9 cellular contexts compared by ENCODE assay signal in the genomic region with DNA sequence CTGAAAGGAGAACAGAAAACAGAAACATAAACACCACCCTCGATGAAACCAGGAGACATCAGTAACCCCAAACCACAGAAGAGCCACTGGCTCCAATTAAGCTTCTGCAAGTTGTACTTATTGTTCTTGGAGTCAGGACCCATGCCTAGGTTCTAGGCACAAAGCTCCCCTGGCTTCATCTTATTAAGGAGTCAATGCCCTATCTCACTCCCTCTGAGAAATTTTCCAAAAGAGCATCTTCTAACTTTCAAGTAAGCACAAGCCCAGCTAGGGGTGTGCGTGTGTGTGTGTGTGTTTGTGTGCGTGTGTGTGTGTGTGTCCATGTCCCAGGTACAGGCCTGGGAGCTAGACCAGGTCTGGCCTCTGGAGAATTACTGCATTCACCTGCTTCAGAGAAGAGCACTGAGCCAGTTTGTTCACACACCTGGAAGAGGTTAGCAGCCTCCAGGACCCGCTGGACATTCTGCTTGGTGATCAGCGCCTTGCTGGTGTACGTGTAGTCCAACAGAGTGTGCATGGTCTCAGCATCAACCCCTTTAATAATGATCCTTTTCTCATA. TPM values are rescaled to one million over a fixed set of nuclear protein-coding genes. Genes with fewer than 3 reads are reported as not detected.
DNase-seq lines count a peak whose midpoint lies in the region; ATAC-seq and TF ChIP-seq lines count a peak whose summit lies in the region.
"Had no signal": no experiment of that assay in that cellular context is flagged by ENCODE, and none has a peak within 500 bp of the region (broad histone marks: within the 10 kb centered on the region; RNA-seq: fewer than 3 reads in every experiment).

No MANE protein-coding gene starts in this region.

- WGBS in trophoblast cell (ENCODE audit: extremely low coverage, insufficient coverage, insufficient read length) = no CpG with 5 or more reads among the region's 6 CpGs

- POLR2A ChIA-PET in GM10248 (lab: Yijun Ruan, JAX) = interaction anchor here (1.0 kb wide), 1 partner anchor 9 kb away, joined by 3 read pairs; no protein-coding TSS in a partner anchor

- H4K91ac ChIP-seq in trophoblast cell (ENCODE audit: low read depth, low read length) = no peak overlapping the region

- CTCF ChIA-PET in GM10248 (lab: Yijun Ruan, JAX) = interaction anchor here (0.7 to 2.8 kb wide), 13 partner anchors 9 to 240 kb away, joined by 3 to 12 read pairs (median 5); no protein-coding TSS in a partner anchor

- no peak overlapping the region for H2AK5ac ChIP-seq in trophoblast cell (ENCODE audit: low read length)

- no peak overlapping the region for H4K12ac ChIP-seq in trophoblast cell (ENCODE audit: low read depth, low read length)

- H3K79me1 ChIP-seq in trophoblast cell (ENCODE audit: low read length) = no peaks in the 10 kb centered on the region

- no peaks in the 10 kb centered on the region for H3K4me1 ChIP-seq in trophoblast cell (ENCODE audit: control insufficient read depth in 1 of 2, insufficient read depth in 2 of 2, low read length in 2 of 2)

- H3K9ac ChIP-seq in trophoblast cell (ENCODE audit: low read length) = no peak overlapping the region

- no peak overlapping the region for H3K4ac ChIP-seq in trophoblast cell (ENCODE audit: low read depth, low read length)

- H3K4me3 Mint-ChIP-seq in activated T-helper 2 cell treated with anti-CD3 and anti-CD28 coated beads, Interferon-gamma antibody, Interleukin-2, Interleukin-4, amounts not matched to agents 10 μg/mL and 5 μg/mL and 100 μg/mL, durations not matched to agents 14 hours and 24 hours and 36 hours (ENCODE audit: low read depth) = peak overlapping the region; percentile 31

- H2BK5ac ChIP-seq in trophoblast cell (ENCODE audit: low read depth, low read length, poor library complexity) = no peak overlapping the region

- no peaks in the 10 kb centered on the region for H3K9me3 ChIP-seq in trophoblast cell (ENCODE audit: insufficient read depth, low read depth, low read length)

- intact Hi-C loops in activated T-helper 2 cell treated with anti-CD3 and anti-CD28 coated beads, Interferon-gamma antibody, Interleukin-2, Interleukin-4, amounts not matched to agents 10 μg/mL and 5 μg/mL and 100 μg/mL, durations not matched to agents 14 hours and 24 hours and 36 hours (cut with micrococcal nuclease) = loop anchor here (1.0 kb wide), 2 partner anchors 9 to 27 kb away; no protein-coding TSS in a partner anchor

- peak overlapping the region; percentile 64 for H3K27ac Mint-ChIP-seq in activated T-helper 2 cell treated with anti-CD3 and anti-CD28 coated beads, Interferon-gamma antibody, Interleukin-2, Interleukin-4, amounts not matched to agents 10 μg/mL and 5 μg/mL and 100 μg/mL, durations not matched to agents 14 hours and 24 hours and 36 hours

- H4K8ac ChIP-seq in trophoblast cell (ENCODE audit: low read depth, low read length) = no peak overlapping the region

- H3K4me1 Mint-ChIP-seq in activated T-helper 2 cell treated with anti-CD3 and anti-CD28 coated beads, Interferon-gamma antibody, Interleukin-2, Interleukin-4, amounts not matched to agents 10 μg/mL and 5 μg/mL and 100 μg/mL, durations not matched to agents 14 hours and 24 hours and 36 hours (ENCODE audit: low read depth) = peaks cover 40% of the 10 kb centered on the region

- in situ Hi-C loops in brain microvascular endothelial cell (cut with HindIII; ENCODE audit: low pct_ligation_motif_present, low sequenced_read_pairs) = no loop called here

- no peak overlapping the region for H3K23ac ChIP-seq in trophoblast cell (ENCODE audit: low read length)

- H2AFZ ChIP-seq in trophoblast cell (ENCODE audit: insufficient read depth, low read length, poor library complexity) = no peak overlapping the region

- no peak overlapping the region for H2BK120ac ChIP-seq in trophoblast cell (ENCODE audit: insufficient read depth, low read length, poor library complexity)

- peaks cover 4% of the 10 kb centered on the region for H3K9me3 Mint-ChIP-seq in activated T-helper 2 cell treated with anti-CD3 and anti-CD28 coated beads, Interferon-gamma antibody, Interleukin-2, Interleukin-4, amounts not matched to agents 10 μg/mL and 5 μg/mL and 100 μg/mL, durations not matched to agents 14 hours and 24 hours and 36 hours

- DNase-seq in GM10248 (ENCODE audit: extremely low spot score) = peak; percentile 73
- no peak for DNase-seq in activated T-helper 2 cell treated with anti-CD3 and anti-CD28 coated beads, Interferon-gamma antibody, Interleukin-2, Interleukin-4, amounts not matched to agents 10 μg/mL and 5 μg/mL and 100 μg/mL, durations not matched to agents 14 hours and 24 hours and 36 hours (ENCODE audit: low spot score)
- DNase-seq in SK-N-DZ (ENCODE audit: low spot score) = no peak
- no peak for DNase-seq in EL
- no peak for DNase-seq in trophoblast cell
- DNase-seq in brain microvascular endothelial cell = no peak
- DNase-seq: aorta had no signal

- ATAC-seq in GM19467 (IDR thresholded peaks at IDR 0.05; ENCODE audit: unreplicated experiment) (peak; percentile 89), HG03280 (IDR thresholded peaks at IDR 0.05; ENCODE audit: unreplicated experiment) (peak; percentile 85)

- H3K27ac ChIP-seq in trophoblast cell (ENCODE audit: low read depth, low read length) = no peak overlapping the region
- no peak overlapping the region for H3K27ac ChIP-seq in brain microvascular endothelial cell

- no peaks in the 10 kb centered on the region for H3K79me2 ChIP-seq in trophoblast cell (ENCODE audit: control insufficient read depth, insufficient read depth, low read length, poor library complexity)

- no peak overlapping the region for H3K14ac ChIP-seq in trophoblast cell (ENCODE audit: low read length)

- H3K27me3 ChIP-seq in trophoblast cell (ENCODE audit: insufficient read depth, low read length) (no peaks in the 10 kb centered on the region), brain microvascular endothelial cell (replicated peaks) (peaks cover 2% of the 10 kb centered on the region)

- H3K4me2 ChIP-seq in trophoblast cell (ENCODE audit: low read length) = no peak overlapping the region

- H2BK12ac ChIP-seq in trophoblast cell (ENCODE audit: low read length) = no peak overlapping the region

- peaks cover 74% of the 10 kb centered on the region for H3K36me3 Mint-ChIP-seq in activated T-helper 2 cell treated with anti-CD3 and anti-CD28 coated beads, Interferon-gamma antibody, Interleukin-2, Interleukin-4, amounts not matched to agents 10 μg/mL and 5 μg/mL and 100 μg/mL, durations not matched to agents 14 hours and 24 hours and 36 hours (ENCODE audit: low read depth)

- TF ChIP-seq CTCF in GM10248 (IDR thresholded peaks at IDR 0.05; ENCODE audit: control extremely low read depth, extremely low read depth, low read depth, missing control alignments) = no peak
- no peak for TF ChIP-seq CTCF in brain microvascular endothelial cell (IDR thresholded peaks at IDR 0.05; ENCODE audit: low read depth, low read length, missing control alignments)

- H3K36me3 ChIP-seq in trophoblast cell (ENCODE audit: control insufficient read depth in 1 of 2, insufficient read depth in 2 of 2, low read length in 2 of 2) (no peaks in the 10 kb centered on the region), brain microvascular endothelial cell (replicated peaks) (no peaks in the 10 kb centered on the region)

- H3K4me3 ChIP-seq in trophoblast cell (ENCODE audit: low read depth, low read length) = no peak overlapping the region
- no peak overlapping the region for H3K4me3 ChIP-seq in brain microvascular endothelial cell (ENCODE audit: low read depth, low read length)

- no peaks in the 10 kb centered on the region for H3K27me3 Mint-ChIP-seq in activated T-helper 2 cell treated with anti-CD3 and anti-CD28 coated beads, Interferon-gamma antibody, Interleukin-2, Interleukin-4, amounts not matched to agents 10 μg/mL and 5 μg/mL and 100 μg/mL, durations not matched to agents 14 hours and 24 hours and 36 hours (ENCODE audit: low read depth)

- H3K18ac ChIP-seq in trophoblast cell (ENCODE audit: low read length) = no peak overlapping the region

RNA-seq across cellular contexts. Expression of a gene that starts 28.0 kb away (rescaled TPM):
- total RNA-seq in activated T-helper 2 cell treated with anti-CD3 and anti-CD28 coated beads, Interferon-gamma antibody, Interleukin-2, Interleukin-4, amounts not matched to agents 10 μg/mL and 5 μg/mL and 100 μg/mL, durations not matched to agents 14 hours and 24 hours and 36 hours = 29.5 and 29.7 TPM in 2 replicates
- not detected in 2 replicates for polyA plus RNA-seq in SK-N-DZ (2014; cell fraction: cytosol; rRNA removed)
- 0.18 TPM in 1 of 2 replicates, not detected in the other for polyA plus RNA-seq in SK-N-DZ (2014; cell fraction: nucleus; rRNA removed)
- 0.01 TPM in 2 replicates for polyA plus RNA-seq in trophoblast cell (2013)
